ENCODE assay signal across 10 cellular contexts in genomic region chr3:171640520-171641412, GRCh38.
DNase-seq lines count a peak whose midpoint lies in the region; ATAC-seq and TF ChIP-seq lines count a peak whose summit lies in the region.
"Had no signal": no experiment of that assay in that cellular context is flagged by ENCODE, and none has a peak within 500 bp of the region (broad histone marks: within the 10 kb centered on the region; RNA-seq: fewer than 3 reads in every experiment).

No MANE protein-coding gene starts in this region.

- no peak overlapping the region for H2BK15ac ChIP-seq in mesendoderm (replicated peaks; ENCODE audit: low read depth)

- H3K9me3 Mint-ChIP-seq in endodermal cell, result no peaks in the 10 kb centered on the region
- no peaks in the 10 kb centered on the region for H3K9me3 Mint-ChIP-seq in activated T-helper 17 cell treated with anti-CD3 and anti-CD28 coated beads, Interleukin-2, amount 50 U/mL, for 72 hours

- no peak overlapping the region for H3K56ac ChIP-seq in mesendoderm (ENCODE audit: low read length)

- no peak overlapping the region for H3K4me3 Mint-ChIP-seq in endodermal cell
- H3K4me3 Mint-ChIP-seq in activated T-helper 17 cell treated with anti-CD3 and anti-CD28 coated beads, Interleukin-2, amount 50 U/mL, for 72 hours, result no peak overlapping the region

- H3K36me3 ChIP-seq in endodermal cell (ENCODE audit: control insufficient read depth, insufficient read depth, low read length) (no peaks in the 10 kb centered on the region), mesendoderm (ENCODE audit: control insufficient read depth, insufficient read depth, low read length) (no peaks in the 10 kb centered on the region), colonic mucosa (no peaks in the 10 kb centered on the region), transverse colon (peaks cover 0 to 11% (median 0%) of the 10 kb centered on the region in 4 donors)

- H3K27me3 ChIP-seq in endodermal cell (ENCODE audit: control insufficient read depth, insufficient read depth, low read length, poor library complexity, severe bottlenecking) (no peaks in the 10 kb centered on the region), mesendoderm (ENCODE audit: insufficient read depth, low read length, poor library complexity) (no peaks in the 10 kb centered on the region), colonic mucosa (no peaks in the 10 kb centered on the region), transverse colon (no peaks in the 10 kb centered on the region)

- WGBS in endodermal cell (ENCODE audit: insufficient coverage in 1 of 2, insufficient read length in 1 of 2), 2 experiments, result 67 to 71% methylated on average over 1 to 2 of the region's 2 CpGs
- WGBS in mesendoderm (ENCODE audit: extremely low coverage, insufficient coverage, low lambda C conversion rate), result no CpG with 5 or more reads among the region's 2 CpGs
- WGBS in transverse colon (ENCODE audit: low coverage in 1 of 2), 2 donors, result 33% methylated on average over 2 of the region's 2 CpGs; no CpG with 5 or more reads in 1 of the 2 donors

- H3K9ac ChIP-seq in endodermal cell (ENCODE audit: extremely low read depth, low read length, poor library complexity, severe bottlenecking), result no peak overlapping the region
- H3K9ac ChIP-seq in mesendoderm (ENCODE audit: low read length), result no peak overlapping the region
- H3K9ac ChIP-seq in colonic mucosa (ENCODE audit: low read depth in 2 of 2, low read length in 2 of 2), result no peak overlapping the region

- no peaks in the 10 kb centered on the region for H3K79me2 ChIP-seq in mesendoderm (ENCODE audit: control insufficient read depth, insufficient read depth, low read length)

- DNase-seq in NCI-H226 (peak; percentile 41), endodermal cell (peak; percentile 59), mesendoderm (peak; percentile 77), colonic mucosa (no peak), transverse colon (no peak), NCI-H2171 (lab: John Stamatoyannopoulos, UW) (no peak)
- DNase-seq: activated effector memory CD4-positive, alpha-beta T cell treated with anti-CD3 and anti-CD28 coated beads, Interleukin-2, amount 50 U/mL, for 16 hours; DMS79 treated with DMSO at 0.1 percent for 48 hours had no signal

- H3K9me3 ChIP-seq in endodermal cell (ENCODE audit: control insufficient read depth, low read length), result peaks cover 8% of the 10 kb centered on the region
- H3K9me3 ChIP-seq in colonic mucosa, result no peaks in the 10 kb centered on the region
- H3K9me3 ChIP-seq in transverse colon, result no peaks in the 10 kb centered on the region

- H3K79me1 ChIP-seq in mesendoderm (ENCODE audit: low read length), result no peaks in the 10 kb centered on the region

- no peak overlapping the region for H3K27ac ChIP-seq in C4-2B
- no peak overlapping the region for H3K27ac ChIP-seq in endodermal cell (ENCODE audit: low read depth, low read length)
- no peak overlapping the region for H3K27ac ChIP-seq in mesendoderm (ENCODE audit: low read depth, low read length)
- no peak overlapping the region for H3K27ac ChIP-seq in colonic mucosa
- no peak overlapping the region for H3K27ac ChIP-seq in transverse colon

- H3K27me3 Mint-ChIP-seq in endodermal cell (ENCODE audit: insufficient read depth), result no peaks in the 10 kb centered on the region
- no peaks in the 10 kb centered on the region for H3K27me3 Mint-ChIP-seq in activated T-helper 17 cell treated with anti-CD3 and anti-CD28 coated beads, Interleukin-2, amount 50 U/mL, for 72 hours

- H2BK5ac ChIP-seq in mesendoderm (ENCODE audit: low read length), result no peak overlapping the region

- H3K4me2 ChIP-seq in mesendoderm (ENCODE audit: low read length), result no peak overlapping the region

- in situ Hi-C loops in transverse colon (cut with MboI; ENCODE audit: low pct_ligation_motif_present in 1 of 4, low pct_unique_long_range_greater_than_20kb in 1 of 4, low sequenced_read_pairs in 3 of 4), result loop anchor here in 2 of 4 donors (10.0 to 25.0 kb wide), 2 partner anchors 134 to 197 kb away; partner anchors contain the start of gene TMEM212 (in 1 of the 2)

- no peak overlapping the region for H2BK120ac ChIP-seq in mesendoderm (ENCODE audit: low read depth, low read length)

- H3K4ac ChIP-seq in mesendoderm (ENCODE audit: low read depth, low read length), result no peak overlapping the region

- H3K4me1 Mint-ChIP-seq in endodermal cell, result peaks cover 19% of the 10 kb centered on the region
- H3K4me1 Mint-ChIP-seq in activated T-helper 17 cell treated with anti-CD3 and anti-CD28 coated beads, Interleukin-2, amount 50 U/mL, for 72 hours, result no peaks in the 10 kb centered on the region

- intact Hi-C loops in colonic mucosa (cut with DNase I), result loop anchor here (10.0 kb wide), 1 partner anchor 834 kb away; no protein-coding TSS in a partner anchor
- intact Hi-C loops in transverse colon (cut with DNase I; ENCODE audit: low total_unique reads), result loop anchor here (10.0 kb wide), 1 partner anchor 134 kb away; no protein-coding TSS in a partner anchor

- no peak for ATAC-seq in activated T-helper 17 cell treated with anti-CD3 and anti-CD28 coated beads, Interleukin-2, amount 50 U/mL, for 72 hours (replicated peaks)

- H3K23ac ChIP-seq in mesendoderm (ENCODE audit: low read length), result no peak overlapping the region

- no peak overlapping the region for H4K8ac ChIP-seq in mesendoderm (ENCODE audit: low read depth, low read length)

- H3K4me1 ChIP-seq in endodermal cell (ENCODE audit: control insufficient read depth, insufficient read depth, low read length), result peaks cover 6% of the 10 kb centered on the region
- H3K4me1 ChIP-seq in mesendoderm (ENCODE audit: control insufficient read depth, low read depth, low read length), result no peaks in the 10 kb centered on the region
- H3K4me1 ChIP-seq in colonic mucosa, result no peaks in the 10 kb centered on the region
- H3K4me1 ChIP-seq in transverse colon, result no peaks in the 10 kb centered on the region

- H2AK5ac ChIP-seq in mesendoderm (ENCODE audit: low read length), result no peak overlapping the region

- peak overlapping the region; percentile 62 for H3K27ac Mint-ChIP-seq in endodermal cell
- H3K27ac Mint-ChIP-seq in activated T-helper 17 cell treated with anti-CD3 and anti-CD28 coated beads, Interleukin-2, amount 50 U/mL, for 72 hours, result no peak overlapping the region

- H3K18ac ChIP-seq in mesendoderm (ENCODE audit: low read length), result no peak overlapping the region

- H4K5ac ChIP-seq in mesendoderm (ENCODE audit: low read length), result no peak overlapping the region

- no peak overlapping the region for H3K4me3 ChIP-seq in endodermal cell (ENCODE audit: low read length)
- no peak overlapping the region for H3K4me3 ChIP-seq in mesendoderm (ENCODE audit: low read length)
- H3K4me3 ChIP-seq in colonic mucosa, result no peak overlapping the region
- no peak overlapping the region for H3K4me3 ChIP-seq in transverse colon

- TF ChIP-seq EP300 in transverse colon (IDR thresholded peaks at IDR 0.05; ENCODE audit: low read depth), result no peak

- peaks cover 3% of the 10 kb centered on the region for H3K36me3 Mint-ChIP-seq in endodermal cell (ENCODE audit: low read depth)
- no peaks in the 10 kb centered on the region for H3K36me3 Mint-ChIP-seq in activated T-helper 17 cell treated with anti-CD3 and anti-CD28 coated beads, Interleukin-2, amount 50 U/mL, for 72 hours (ENCODE audit: low read depth)

- peak; percentile 23; the same call in 1 of the 2 replicates for TF ChIP-seq CTCF in C4-2B (conservative IDR thresholded peaks at IDR 0.05)
- TF ChIP-seq CTCF in endodermal cell (conservative IDR thresholded peaks at IDR 0.05), result peak; percentile 59
- TF ChIP-seq CTCF in colonic mucosa (IDR thresholded peaks at IDR 0.05), result no peak
- no peak for TF ChIP-seq CTCF in transverse colon (IDR thresholded peaks at IDR 0.05)

- TF ChIP-seq POLR2A in transverse colon (IDR thresholded peaks at IDR 0.05), result no peak

Comparison
In these comparisons a context has a peak if more than half of its experiments do, and no peak if none do; other contexts are left out.
1. CTCF ChIP-seq: peak in C4-2B (single experiment) and endodermal cell (single experiment); none in colonic mucosa (single experiment) and transverse colon (0 of 5).
2. DNase-seq: peak in NCI-H226 (single experiment), endodermal cell (single experiment) and mesendoderm (single experiment); none in colonic mucosa (single experiment), transverse colon (single experiment) and NCI-H2171 (single experiment).